In the genomic region with DNA sequence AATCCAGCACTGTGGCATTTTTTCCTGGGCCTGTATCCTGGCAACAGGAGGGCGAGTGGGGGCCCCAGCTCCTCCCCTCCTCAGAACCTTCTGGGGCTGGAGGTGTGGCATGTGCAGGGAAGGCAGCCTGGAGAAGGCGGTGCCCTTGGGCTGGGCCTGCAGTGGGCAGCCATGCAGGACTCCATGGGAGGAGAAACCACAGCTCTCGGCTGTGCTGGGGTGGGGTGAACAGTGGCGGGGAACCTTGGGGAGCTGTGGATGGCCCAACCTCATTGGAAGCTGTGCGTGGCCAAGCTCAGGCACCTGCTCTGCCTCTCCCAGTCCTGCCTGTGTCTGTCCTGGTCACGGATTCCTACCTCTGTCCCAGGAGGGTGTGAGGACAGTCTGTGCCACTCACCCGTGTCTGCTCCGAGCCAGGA, we compare ENCODE assay signal across 16 cellular contexts. TPM values are rescaled to one million over a fixed set of nuclear protein-coding genes. Genes with fewer than 3 reads are reported as not detected.
A peak's percentile ranks its signal among the peaks of the same experiment; 100 is the strongest.
DNase-seq lines count a peak whose midpoint lies in the region; ATAC-seq and TF ChIP-seq lines count a peak whose summit lies in the region.
"Had no signal": no experiment of that assay in that cellular context is flagged by ENCODE, and none has a peak within 500 bp of the region (broad histone marks: within the 10 kb centered on the region; RNA-seq: fewer than 3 reads in every experiment).

No MANE protein-coding gene starts in this region.

- H3K4me1 ChIP-seq in body of pancreas: peaks cover 92% of the 10 kb centered on the region
- H3K4me1 ChIP-seq in suprapubic skin: peaks cover 36% of the 10 kb centered on the region

- no peaks in the 10 kb centered on the region for H3K9me3 Mint-ChIP-seq in WTC11
- H3K9me3 Mint-ChIP-seq: activated T-cell treated with anti-CD3 and anti-CD28 coated beads, Interleukin-2, amount 50 U/mL, for 72 hours; neural progenitor cell; stimulated activated naive B cell treated with anti-CD40 and anti-IgM and Interleukin-4, amounts not matched to agents 10 μg/mL and 1 μg/mL and 100 μg/mL, for 72 hours had no signal

- no peaks in the 10 kb centered on the region for H3K36me3 ChIP-seq in body of pancreas (replicated peaks in 1 of 2; ENCODE audit: insufficient read depth in 1 of 2, low read depth in 2 of 2)
- H3K36me3 ChIP-seq in suprapubic skin: no peaks in the 10 kb centered on the region
- H3K36me3 ChIP-seq: brain microvascular endothelial cell, neural progenitor cell had no signal

- intact Hi-C loops in body of pancreas (cut with DNase I): no loop called here

- H3K27ac ChIP-seq in body of pancreas (peak overlapping the region; percentile 59 to 82 (median 76)), suprapubic skin (peak overlapping the region; percentile 15)
- H3K27ac ChIP-seq: brain microvascular endothelial cell, KMS-11, neural progenitor cell had no signal

- H3K27me3 ChIP-seq in body of pancreas: no peaks in the 10 kb centered on the region
- no peaks in the 10 kb centered on the region for H3K27me3 ChIP-seq in suprapubic skin
- H3K27me3 ChIP-seq: brain microvascular endothelial cell, neural progenitor cell had no signal

- CTCF ChIA-PET in WTC11 (lab: Charles Lee): interaction anchor here (1.3 to 2.2 kb wide), 3 partner anchors 12 to 63 kb away, joined by 3 to 8 read pairs (median 4); no protein-coding TSS in a partner anchor

- POLR2A ChIA-PET in WTC11 (lab: Charles Lee): no interaction called here

- H3K4me1 Mint-ChIP-seq in WTC11: peaks cover 27% of the 10 kb centered on the region
- H3K4me1 Mint-ChIP-seq: stimulated activated naive B cell treated with anti-CD40 and anti-IgM and Interleukin-4, amounts not matched to agents 10 μg/mL and 1 μg/mL and 100 μg/mL, for 72 hours had no signal

- H3K36me3 Mint-ChIP-seq in WTC11: no peaks in the 10 kb centered on the region
- H3K36me3 Mint-ChIP-seq: neural progenitor cell; stimulated activated naive B cell treated with anti-CD40 and anti-IgM and Interleukin-4, amounts not matched to agents 10 μg/mL and 1 μg/mL and 100 μg/mL, for 72 hours had no signal

- H3K4me3 ChIP-seq in body of pancreas (no peak overlapping the region), suprapubic skin (no peak overlapping the region)
- H3K4me3 ChIP-seq: neural progenitor cell had no signal

- TF ChIP-seq POLR2A in body of pancreas (IDR thresholded peaks at IDR 0.05): no peak
- TF ChIP-seq POLR2A in suprapubic skin (IDR thresholded peaks at IDR 0.05): no peak

- WGBS in body of pancreas, 2 donors: 21 to 46% methylated on average over 3 to 8 of the region's 8 CpGs
- 47% methylated on average over 4 of the region's 8 CpGs for WGBS in suprapubic skin

- TF ChIP-seq RAD21 in Ishikawa (IDR thresholded peaks at IDR 0.05; ENCODE audit: low read depth): 0 out of 2 replicates have a peak, but pooled peaks have one; percentile 8

- no peak overlapping the region for H3K4me3 Mint-ChIP-seq in WTC11
- H3K4me3 Mint-ChIP-seq: activated T-cell treated with anti-CD3 and anti-CD28 coated beads, Interleukin-2, amount 50 U/mL, for 72 hours; neural progenitor cell; stimulated activated naive B cell treated with anti-CD40 and anti-IgM and Interleukin-4, amounts not matched to agents 10 μg/mL and 1 μg/mL and 100 μg/mL, for 72 hours had no signal

- H3K9me3 ChIP-seq in body of pancreas: no peaks in the 10 kb centered on the region
- H3K9me3 ChIP-seq in suprapubic skin: no peaks in the 10 kb centered on the region

- no peak for TF ChIP-seq CTCF in body of pancreas (IDR thresholded peaks at IDR 0.05)
- TF ChIP-seq CTCF in suprapubic skin (IDR thresholded peaks at IDR 0.05): no peak
- no peak for TF ChIP-seq CTCF in WTC11 (IDR thresholded peaks at IDR 0.05)

- peak; percentile 62; the same call in 1 of the 2 replicates for TF ChIP-seq EP300 in Ishikawa (IDR thresholded peaks at IDR 0.05; ENCODE audit: borderline replicate concordance)
- TF ChIP-seq EP300 in suprapubic skin (IDR thresholded peaks at IDR 0.05): no peak

- H3K27me3 Mint-ChIP-seq in WTC11 (ENCODE audit: low read depth): no peaks in the 10 kb centered on the region

- DNase-seq in body of pancreas (peak; percentile 43 to 74 (median 65)), left kidney (ENCODE audit: low read depth, low spot score) (peak; percentile 94), suprapubic skin (ENCODE audit: low spot score in 2 of 2) (no peak), mesenteric fat pad (ENCODE audit: low spot score) (no peak), WTC11 (ENCODE audit: low spot score) (no peak)
- DNase-seq: activated T-cell treated with anti-CD3 and anti-CD28 coated beads, Interleukin-2, amount 50 U/mL, for 72 hours; brain microvascular endothelial cell; HCEC 1CT; NCI-H2171; stimulated activated CD4-positive, alpha-beta T cell treated with anti-CD3 and anti-CD28 coated beads, Interleukin-2, amount 100 ng/mL, for 24 hours; stimulated activated naive B cell treated with anti-CD40 and anti-IgM and Interleukin-4, amounts not matched to agents 10 μg/mL and 1 μg/mL and 100 μg/mL, for 72 hours had no signal

- H3K27ac Mint-ChIP-seq in WTC11: no peak overlapping the region
- H3K27ac Mint-ChIP-seq: activated T-cell treated with anti-CD3 and anti-CD28 coated beads, Interleukin-2, amount 50 U/mL, for 72 hours; neural progenitor cell; stimulated activated naive B cell treated with anti-CD40 and anti-IgM and Interleukin-4, amounts not matched to agents 10 μg/mL and 1 μg/mL and 100 μg/mL, for 72 hours had no signal

- ATAC-seq in body of pancreas (peak; percentile 68), HG02588 (IDR thresholded peaks at IDR 0.05; ENCODE audit: unreplicated experiment) (no peak), WTC11 (no peak), GM18498 (IDR thresholded peaks at IDR 0.05; ENCODE audit: unreplicated experiment) (no peak)
- ATAC-seq: activated T-cell treated with anti-CD3 and anti-CD28 coated beads, Interleukin-2, amount 50 U/mL, for 72 hours; stimulated activated naive B cell treated with anti-CD40 and anti-IgM and Interleukin-4, amounts not matched to agents 10 μg/mL and 1 μg/mL and 100 μg/mL, for 72 hours had no signal

TF ChIP-seq in Ishikawa, 13 proteins besides CTCF, POLR2A, EP300 and RAD21 (continues in another document):
- TF ChIP-seq CEBPB (IDR thresholded peaks at IDR 0.05): no peak
- TF ChIP-seq YY1 (IDR thresholded peaks at IDR 0.05; ENCODE audit: low read depth): peak; percentile 57; the same call in 1 of the 2 replicates
- TF ChIP-seq FOXM1 (IDR thresholded peaks at IDR 0.05; ENCODE audit: borderline replicate concordance, low read depth): no peak
- TF ChIP-seq, protein P1, sequence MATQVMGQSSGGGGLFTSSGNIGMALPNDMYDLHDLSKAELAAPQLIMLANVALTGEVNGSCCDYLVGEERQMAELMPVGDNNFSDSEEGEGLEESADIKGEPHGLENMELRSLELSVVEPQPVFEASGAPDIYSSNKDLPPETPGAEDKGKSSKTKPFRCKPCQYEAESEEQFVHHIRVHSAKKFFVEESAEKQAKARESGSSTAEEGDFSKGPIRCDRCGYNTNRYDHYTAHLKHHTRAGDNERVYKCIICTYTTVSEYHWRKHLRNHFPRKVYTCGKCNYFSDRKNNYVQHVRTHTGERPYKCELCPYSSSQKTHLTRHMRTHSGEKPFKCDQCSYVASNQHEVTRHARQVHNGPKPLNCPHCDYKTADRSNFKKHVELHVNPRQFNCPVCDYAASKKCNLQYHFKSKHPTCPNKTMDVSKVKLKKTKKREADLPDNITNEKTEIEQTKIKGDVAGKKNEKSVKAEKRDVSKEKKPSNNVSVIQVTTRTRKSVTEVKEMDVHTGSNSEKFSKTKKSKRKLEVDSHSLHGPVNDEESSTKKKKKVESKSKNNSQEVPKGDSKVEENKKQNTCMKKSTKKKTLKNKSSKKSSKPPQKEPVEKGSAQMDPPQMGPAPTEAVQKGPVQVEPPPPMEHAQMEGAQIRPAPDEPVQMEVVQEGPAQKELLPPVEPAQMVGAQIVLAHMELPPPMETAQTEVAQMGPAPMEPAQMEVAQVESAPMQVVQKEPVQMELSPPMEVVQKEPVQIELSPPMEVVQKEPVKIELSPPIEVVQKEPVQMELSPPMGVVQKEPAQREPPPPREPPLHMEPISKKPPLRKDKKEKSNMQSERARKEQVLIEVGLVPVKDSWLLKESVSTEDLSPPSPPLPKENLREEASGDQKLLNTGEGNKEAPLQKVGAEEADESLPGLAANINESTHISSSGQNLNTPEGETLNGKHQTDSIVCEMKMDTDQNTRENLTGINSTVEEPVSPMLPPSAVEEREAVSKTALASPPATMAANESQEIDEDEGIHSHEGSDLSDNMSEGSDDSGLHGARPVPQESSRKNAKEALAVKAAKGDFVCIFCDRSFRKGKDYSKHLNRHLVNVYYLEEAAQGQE (IDR thresholded peaks at IDR 0.05; ENCODE audit: low read depth): no peak

TF ChIP-seq in WTC11, 78 proteins besides CTCF, POLR2A, EP300 and RAD21:
- TF ChIP-seq ZNF396 (CRISPR knock-in tag; IDR thresholded peaks at IDR 0.05; ENCODE audit: borderline replicate concordance) (no peak), PRRX2 (CRISPR knock-in tag; IDR thresholded peaks at IDR 0.05) (no peak), FOXJ3 (CRISPR knock-in tag; IDR thresholded peaks at IDR 0.05; ENCODE audit: borderline replicate concordance) (no peak), IRF2 (CRISPR knock-in tag; IDR thresholded peaks at IDR 0.05; ENCODE audit: borderline replicate concordance, low read depth) (no peak), ZNF671 (CRISPR knock-in tag; IDR thresholded peaks at IDR 0.05) (no peak)
- TF ChIP-seq, protein P2, sequence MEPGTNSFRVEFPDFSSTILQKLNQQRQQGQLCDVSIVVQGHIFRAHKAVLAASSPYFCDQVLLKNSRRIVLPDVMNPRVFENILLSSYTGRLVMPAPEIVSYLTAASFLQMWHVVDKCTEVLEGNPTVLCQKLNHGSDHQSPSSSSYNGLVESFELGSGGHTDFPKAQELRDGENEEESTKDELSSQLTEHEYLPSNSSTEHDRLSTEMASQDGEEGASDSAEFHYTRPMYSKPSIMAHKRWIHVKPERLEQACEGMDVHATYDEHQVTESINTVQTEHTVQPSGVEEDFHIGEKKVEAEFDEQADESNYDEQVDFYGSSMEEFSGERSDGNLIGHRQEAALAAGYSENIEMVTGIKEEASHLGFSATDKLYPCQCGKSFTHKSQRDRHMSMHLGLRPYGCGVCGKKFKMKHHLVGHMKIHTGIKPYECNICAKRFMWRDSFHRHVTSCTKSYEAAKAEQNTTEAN (CRISPR knock-in tag; IDR thresholded peaks at IDR 0.05): no peak

RNA-seq across cellular contexts. Expression of a gene that starts 15.7 kb away (rescaled TPM):
- total RNA-seq in body of pancreas (100 to 1,000 TPM; 108 to 284 TPM), suprapubic skin (100 to 1,000 TPM in 2 of 4 donors, 10 to 100 TPM in 2; 71.9 to 157 (median 101) TPM), mesenteric fat pad (79.8 TPM), WTC11 (2021) (231 to 241 TPM (median 231 TPM) in 3 replicates)

Comparison
In these comparisons a context has a peak if more than half of its experiments do, and no peak if none do; other contexts are left out.
1. DNase-seq: peak in body of pancreas (4 of 4) and left kidney (single experiment); none in suprapubic skin (0 of 2), mesenteric fat pad (single experiment) and WTC11 (single experiment).